In the genomic region with DNA sequence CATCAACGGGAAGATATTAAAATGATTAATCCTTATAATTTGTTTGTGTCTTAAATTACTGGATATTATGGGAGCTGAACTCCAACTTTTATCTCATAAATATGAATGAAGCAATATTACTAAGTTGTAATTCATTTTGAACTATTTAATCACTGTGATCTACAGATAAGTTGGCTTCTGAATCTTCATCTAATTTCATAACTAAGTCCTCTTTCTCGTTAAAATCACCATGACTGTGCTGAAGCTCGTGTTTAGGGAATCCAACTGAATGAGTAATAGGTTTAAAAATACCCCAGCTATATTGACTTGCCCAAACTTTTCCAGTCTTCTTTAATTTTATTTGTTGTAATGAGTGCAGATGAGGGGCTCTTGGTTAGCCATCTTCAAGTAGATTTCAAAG, we compare ENCODE assay signal across 22 cellular contexts. TPM values are rescaled to one million over a fixed set of nuclear protein-coding genes. Genes with fewer than 3 reads are reported as not detected.
"Had no signal": no experiment of that assay in that cellular context is flagged by ENCODE, and none has a peak within 500 bp of the region (broad histone marks: within the 10 kb centered on the region; RNA-seq: fewer than 3 reads in every experiment).

No MANE protein-coding gene starts in this region.

- H3K27ac ChIP-seq: brain microvascular endothelial cell, left ventricle myocardium inferior, neutrophil, skin epidermis, suprapubic skin, upper lobe of right lung had no signal

- H3K4me3 ChIP-seq: left ventricle myocardium inferior, skin epidermis, suprapubic skin, upper lobe of right lung had no signal

- H3K27me3 ChIP-seq: brain microvascular endothelial cell, neutrophil, suprapubic skin, upper lobe of right lung had no signal

- H3K9me3 ChIP-seq: left ventricle myocardium inferior, neutrophil, suprapubic skin, upper lobe of right lung had no signal

- DNase-seq: activated B cell treated with CpG ODN at 0.5 μM for 24 hours; activated CD4-positive, alpha-beta T cell treated with anti-CD3 and anti-CD28 coated beads for 48 hours; activated CD8-positive, alpha-beta memory T cell treated with anti-CD3 and anti-CD28 coated beads, Interleukin-2, amount 50 U/mL, for 4 hours; activated CD8-positive, alpha-beta T cell treated with anti-CD3 and anti-CD28 coated beads for 36 hours; activated gamma-delta T cell; activated T-cell treated with anti-CD3 and anti-CD28 coated beads, Interleukin-2, amount 50 U/mL, for 48 hours; amygdala; brain microvascular endothelial cell; effector memory CD4-positive, alpha-beta T cell; hippocampal formation; left ventricle myocardium inferior; naive thymus-derived CD8-positive, alpha-beta T cell; stimulated activated naive CD8-positive, alpha-beta T cell treated with anti-CD3 and anti-CD28 coated beads, Interleukin-15, Interleukin-2, amounts not matched to agents 100 U/mL and 50 U/mL, for 24 hours; T-helper 2 cell; upper lobe of right lung had no signal

- ATAC-seq: activated CD8-positive, alpha-beta T cell treated with anti-CD3 and anti-CD28 coated beads for 36 hours; naive thymus-derived CD8-positive, alpha-beta T cell; stimulated activated naive CD8-positive, alpha-beta T cell treated with anti-CD3 and anti-CD28 coated beads, Interleukin-15, Interleukin-2, amounts not matched to agents 100 U/mL and 50 U/mL, for 24 hours; upper lobe of right lung had no signal

- H3K36me3 ChIP-seq: brain microvascular endothelial cell, left ventricle myocardium inferior, neutrophil, suprapubic skin, upper lobe of right lung had no signal

- H3K4me1 ChIP-seq: left ventricle myocardium inferior, upper lobe of right lung had no signal

RNA-seq across cellular contexts. Expression of a gene that starts 14.1 kb away (rescaled TPM):
- total RNA-seq: activated B cell treated with CpG ODN at 0.5 μM for 24 hours; activated CD8-positive, alpha-beta T cell treated with anti-CD3 and anti-CD28 coated beads for 36 hours; glomerular endothelial cell; kidney epithelial cell; left ventricle myocardium inferior; mucosa of gallbladder; naive thymus-derived CD8-positive, alpha-beta T cell; posterior vena cava; suprapubic skin; upper lobe of right lung had no signal
- polyA plus RNA-seq: naive thymus-derived CD8-positive, alpha-beta T cell had no signal
